ENCODE assay signal across 9 cellular contexts in genomic region chr9:117782931-117783788, GRCh38.
DNase-seq lines count a peak whose midpoint lies in the region; ATAC-seq and TF ChIP-seq lines count a peak whose summit lies in the region.
"Had no signal": no experiment of that assay in that cellular context is flagged by ENCODE, and none has a peak within 500 bp of the region (broad histone marks: within the 10 kb centered on the region; RNA-seq: fewer than 3 reads in every experiment).

No MANE protein-coding gene starts in this region.

- peaks cover 2% of the 10 kb centered on the region for H3K4me1 Mint-ChIP-seq in CD8-positive, alpha-beta T cell (ENCODE audit: low read depth)
- H3K4me1 Mint-ChIP-seq in activated CD8-positive, alpha-beta T cell treated with anti-CD3 and anti-CD28 coated beads, Interleukin-2, amount 10 ng/mL, durations not matched to agents 7 days and 5 days (ENCODE audit: low read depth): peaks cover 24% of the 10 kb centered on the region
- H3K4me1 Mint-ChIP-seq in endodermal cell: peaks cover 18% of the 10 kb centered on the region

- no peak overlapping the region for H3K9ac ChIP-seq in endodermal cell (ENCODE audit: extremely low read depth, low read length, poor library complexity, severe bottlenecking)

- peak; percentile 28 to 72 (median 49) for DNase-seq in CD8-positive, alpha-beta T cell
- DNase-seq in NCI-H748 treated with DMSO at 0.1 percent for 48 hours (lab: John Stamatoyannopoulos, UW) (peak; percentile 91), endodermal cell (peak; percentile 92), midbrain (lab: John Stamatoyannopoulos, UW) (peak; percentile 87)
- peak; percentile 79 for DNase-seq in activated CD8-positive, alpha-beta T cell treated with anti-CD3 and anti-CD28 coated beads, Interleukin-2, amount 10 ng/mL, durations not matched to agents 7 days and 5 days
- peak; percentile 25 to 34 for DNase-seq in stimulated activated CD8-positive, alpha-beta memory T cell treated with anti-CD3 and anti-CD28 coated beads, Interleukin-2, amount 100 ng/mL, for 48 hours (ENCODE audit: low read depth in 2 of 2)

- intact Hi-C loops in CD8-positive, alpha-beta T cell (cut with DNase I, micrococcal nuclease): no loop called here

- WGBS in endodermal cell (ENCODE audit: insufficient coverage in 1 of 2, insufficient read length in 1 of 2), 2 experiments: 59 to 60% methylated on average over 8 to 10 of the region's 10 CpGs

- no peak overlapping the region for H3K4me3 Mint-ChIP-seq in CD8-positive, alpha-beta T cell
- H3K4me3 Mint-ChIP-seq in activated CD8-positive, alpha-beta T cell treated with anti-CD3 and anti-CD28 coated beads, Interleukin-2, amount 10 ng/mL, durations not matched to agents 7 days and 5 days: no peak overlapping the region
- no peak overlapping the region for H3K4me3 Mint-ChIP-seq in endodermal cell

- peak overlapping the region; percentile 1 for H3K27ac ChIP-seq in CD8-positive, alpha-beta T cell (ENCODE audit: low read depth, low read length)
- no peak overlapping the region for H3K27ac ChIP-seq in endodermal cell (ENCODE audit: low read depth, low read length)

- H3K4me1 ChIP-seq in CD8-positive, alpha-beta T cell (ENCODE audit: insufficient read depth, low read length): peaks cover 8% of the 10 kb centered on the region
- peaks cover 20% of the 10 kb centered on the region for H3K4me1 ChIP-seq in endodermal cell (ENCODE audit: control insufficient read depth, insufficient read depth, low read length)

- H3K36me3 ChIP-seq in CD8-positive, alpha-beta T cell (ENCODE audit: insufficient read depth, low read length): no peaks in the 10 kb centered on the region
- no peaks in the 10 kb centered on the region for H3K36me3 ChIP-seq in endodermal cell (ENCODE audit: control insufficient read depth, insufficient read depth, low read length)

- H3K4me3 ChIP-seq in CD8-positive, alpha-beta T cell (ENCODE audit: low read depth, low read length): peak overlapping the region; percentile 26
- H3K4me3 ChIP-seq in endodermal cell (ENCODE audit: low read length): no peak overlapping the region

- no peaks in the 10 kb centered on the region for H3K9me3 ChIP-seq in CD8-positive, alpha-beta T cell (ENCODE audit: low read length)
- no peaks in the 10 kb centered on the region for H3K9me3 ChIP-seq in endodermal cell (ENCODE audit: control insufficient read depth, low read length)

- no peaks in the 10 kb centered on the region for H3K9me3 Mint-ChIP-seq in CD8-positive, alpha-beta T cell
- no peaks in the 10 kb centered on the region for H3K9me3 Mint-ChIP-seq in activated CD8-positive, alpha-beta T cell treated with anti-CD3 and anti-CD28 coated beads, Interleukin-2, amount 10 ng/mL, durations not matched to agents 7 days and 5 days (ENCODE audit: insufficient read depth)
- no peaks in the 10 kb centered on the region for H3K9me3 Mint-ChIP-seq in endodermal cell
- H3K9me3 Mint-ChIP-seq: T-helper 1 cell treated with Interleukin-12 subunit alpha and Interleukin-12 subunit beta and Interleukin-4 antibody, amounts not matched to agents 30 μg/mL and 1 μg/mL, for 36 hours had no signal

- no peak overlapping the region for H3K27ac Mint-ChIP-seq in CD8-positive, alpha-beta T cell
- H3K27ac Mint-ChIP-seq in activated CD8-positive, alpha-beta T cell treated with anti-CD3 and anti-CD28 coated beads, Interleukin-2, amount 10 ng/mL, durations not matched to agents 7 days and 5 days: no peak overlapping the region
- no peak overlapping the region for H3K27ac Mint-ChIP-seq in endodermal cell
- H3K27ac Mint-ChIP-seq: T-helper 1 cell treated with Interleukin-12 subunit alpha and Interleukin-12 subunit beta and Interleukin-4 antibody, amounts not matched to agents 30 μg/mL and 1 μg/mL, for 36 hours had no signal

- peak; percentile 46 for TF ChIP-seq CTCF in CD8-positive, alpha-beta T cell (IDR thresholded peaks at IDR 0.05)
- TF ChIP-seq CTCF in endodermal cell (conservative IDR thresholded peaks at IDR 0.05): peak; percentile 94

- POLR2A ChIA-PET in CD8-positive, alpha-beta T cell (lab: Charles Lee): no interaction called here
- POLR2A ChIA-PET in activated CD8-positive, alpha-beta T cell treated with anti-CD3 and anti-CD28 coated beads, Interleukin-2, amount 10 ng/mL, durations not matched to agents 7 days and 5 days (lab: Charles Lee): no interaction called here

- ATAC-seq in CD8-positive, alpha-beta T cell: peak; percentile 65
- peak; percentile 77 for ATAC-seq in GM19395 (IDR thresholded peaks at IDR 0.05; ENCODE audit: unreplicated experiment)
- ATAC-seq in HG03457 (IDR thresholded peaks at IDR 0.05; ENCODE audit: unreplicated experiment): peak; percentile 66
- peak; percentile 88 for ATAC-seq in activated CD8-positive, alpha-beta T cell treated with anti-CD3 and anti-CD28 coated beads, Interleukin-2, amount 10 ng/mL, durations not matched to agents 7 days and 5 days

- no peaks in the 10 kb centered on the region for H3K27me3 ChIP-seq in CD8-positive, alpha-beta T cell (ENCODE audit: insufficient read depth, low read length)
- no peaks in the 10 kb centered on the region for H3K27me3 ChIP-seq in endodermal cell (ENCODE audit: control insufficient read depth, insufficient read depth, low read length, poor library complexity, severe bottlenecking)

- no peaks in the 10 kb centered on the region for H3K27me3 Mint-ChIP-seq in CD8-positive, alpha-beta T cell (ENCODE audit: low read depth)
- peaks cover 6% of the 10 kb centered on the region for H3K27me3 Mint-ChIP-seq in activated CD8-positive, alpha-beta T cell treated with anti-CD3 and anti-CD28 coated beads, Interleukin-2, amount 10 ng/mL, durations not matched to agents 7 days and 5 days (ENCODE audit: low read depth)
- H3K27me3 Mint-ChIP-seq in endodermal cell (ENCODE audit: insufficient read depth): peaks cover 4% of the 10 kb centered on the region

- CTCF ChIA-PET in CD8-positive, alpha-beta T cell (lab: Charles Lee): no interaction called here
- CTCF ChIA-PET in activated CD8-positive, alpha-beta T cell treated with anti-CD3 and anti-CD28 coated beads, Interleukin-2, amount 10 ng/mL, durations not matched to agents 7 days and 5 days (lab: Charles Lee): no interaction called here

- no peaks in the 10 kb centered on the region for H3K36me3 Mint-ChIP-seq in CD8-positive, alpha-beta T cell
- H3K36me3 Mint-ChIP-seq in activated CD8-positive, alpha-beta T cell treated with anti-CD3 and anti-CD28 coated beads, Interleukin-2, amount 10 ng/mL, durations not matched to agents 7 days and 5 days (ENCODE audit: low read depth): no peaks in the 10 kb centered on the region
- no peaks in the 10 kb centered on the region for H3K36me3 Mint-ChIP-seq in endodermal cell (ENCODE audit: low read depth)

Comparison
In these comparisons a context has a peak if more than half of its experiments do, and no peak if none do; other contexts are left out.
1. DNase-seq: peak in every context shown above with its lines; median percentile 92 in endodermal cell; 91 in NCI-H748 treated with DMSO at 0.1 percent for 48 hours; 87 in midbrain; 79 in activated CD8-positive, alpha-beta T cell treated with anti-CD3 and anti-CD28 coated beads, Interleukin-2, amount 10 ng/mL, durations not matched to agents 7 days and 5 days; 49 in CD8-positive, alpha-beta T cell; 30 in stimulated activated CD8-positive, alpha-beta memory T cell treated with anti-CD3 and anti-CD28 coated beads, Interleukin-2, amount 100 ng/mL, for 48 hours.